ENCODE assay signal across 1 cellular context in genomic region chr1:110210604-110211502, GRCh38.
TF ChIP-seq lines count a peak whose summit lies in the region.

No MANE protein-coding gene starts in this region.

TF ChIP-seq in IMR-90, 13 proteins besides CTCF, POLR2A, EP300 and RAD21:
- TF ChIP-seq NFE2L2 (IDR thresholded peaks at IDR 0.05; ENCODE audit: low read depth, low read length) (no peak), RFX5 (IDR thresholded peaks at IDR 0.05; ENCODE audit: low read depth, low read length) (no peak), ELK1 (IDR thresholded peaks at IDR 0.05; ENCODE audit: borderline replicate concordance, low read depth, low read length) (no peak), SMC3 (IDR thresholded peaks at IDR 0.05; ENCODE audit: low read depth, low read length) (no peak), CHD1 (IDR thresholded peaks at IDR 0.05; ENCODE audit: low read depth, low read length) (no peak), FOS (IDR thresholded peaks at IDR 0.05; ENCODE audit: low read depth, low read length) (no peak), MAZ (IDR thresholded peaks at IDR 0.05; ENCODE audit: borderline replicate concordance, low read depth, low read length) (no peak), MAFK (IDR thresholded peaks at IDR 0.05; ENCODE audit: low read depth, low read length) (no peak), RCOR1 (IDR thresholded peaks at IDR 0.05; ENCODE audit: insufficient replicate concordance, low read length) (no peak), BHLHE40 (IDR thresholded peaks at IDR 0.05; ENCODE audit: low read depth, low read length) (no peak), CEBPB (IDR thresholded peaks at IDR 0.05; ENCODE audit: low read depth, low read length) (no peak), MXI1 (IDR thresholded peaks at IDR 0.05; ENCODE audit: borderline replicate concordance, low read depth, low read length) (no peak)
- TF ChIP-seq, protein P1, sequence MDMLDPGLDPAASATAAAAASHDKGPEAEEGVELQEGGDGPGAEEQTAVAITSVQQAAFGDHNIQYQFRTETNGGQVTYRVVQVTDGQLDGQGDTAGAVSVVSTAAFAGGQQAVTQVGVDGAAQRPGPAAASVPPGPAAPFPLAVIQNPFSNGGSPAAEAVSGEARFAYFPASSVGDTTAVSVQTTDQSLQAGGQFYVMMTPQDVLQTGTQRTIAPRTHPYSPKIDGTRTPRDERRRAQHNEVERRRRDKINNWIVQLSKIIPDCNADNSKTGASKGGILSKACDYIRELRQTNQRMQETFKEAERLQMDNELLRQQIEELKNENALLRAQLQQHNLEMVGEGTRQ (IDR thresholded peaks at IDR 0.05; ENCODE audit: low read depth, low read length): no peak
